In the genomic region with DNA sequence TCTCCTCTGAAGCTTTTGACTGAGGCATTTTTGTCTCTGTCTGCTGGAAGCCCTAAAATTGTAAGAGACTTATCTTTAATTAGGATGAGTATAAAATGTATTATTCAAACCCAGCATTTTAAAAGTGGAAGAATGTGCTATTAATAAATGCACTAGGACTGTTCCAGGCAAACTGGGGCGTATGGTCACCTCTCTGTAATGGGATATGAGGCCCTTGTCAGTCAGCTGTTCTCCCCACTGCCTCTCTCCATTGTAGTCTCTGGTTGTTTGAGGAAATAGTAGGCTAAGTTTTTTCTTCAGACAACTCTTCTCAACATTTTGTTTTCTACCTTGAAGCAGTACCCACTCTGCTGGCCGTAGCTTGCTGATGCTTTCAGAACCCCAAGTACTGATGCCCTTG, we compare ENCODE assay signal across 26 cellular contexts.
"Had no signal": no experiment of that assay in that cellular context is flagged by ENCODE, and none has a peak within 500 bp of the region (broad histone marks: within the 10 kb centered on the region; RNA-seq: fewer than 3 reads in every experiment).

No MANE protein-coding gene starts in this region.

- H3K27me3 ChIP-seq: colonic mucosa, gastroesophageal sphincter, heart left ventricle, left lung, neutrophil, pancreas, right lobe of liver, tibial nerve, upper lobe of left lung had no signal

- H3K4me1 ChIP-seq: colonic mucosa, left lung, pancreas, right lobe of liver, upper lobe of left lung had no signal

- H3K4me3 Mint-ChIP-seq: dendritic cell treated with granulocyte-macrophage colony-stimulating factor and Interleukin-4, amounts not matched to agents 40 ng/mL and 50 ng/mL, for 4 days; endodermal cell; natural killer cell; neural crest cell; stimulated activated memory B cell treated with anti-CD40 and anti-IgM and Interleukin-4, amounts not matched to agents 10 μg/mL and 1 μg/mL and 100 μg/mL, for 72 hours had no signal

- H3K9me3 Mint-ChIP-seq: dendritic cell treated with granulocyte-macrophage colony-stimulating factor and Interleukin-4, amounts not matched to agents 40 ng/mL and 50 ng/mL, for 4 days; endodermal cell; natural killer cell; neural crest cell; stimulated activated memory B cell treated with anti-CD40 and anti-IgM and Interleukin-4, amounts not matched to agents 10 μg/mL and 1 μg/mL and 100 μg/mL, for 72 hours had no signal

- ATAC-seq: esophagus mucosa; gastroesophageal sphincter; left cardiac atrium; left lung; natural killer cell; pancreas; right lobe of liver; stimulated activated memory B cell treated with anti-CD40 and anti-IgM and Interleukin-4, amounts not matched to agents 10 μg/mL and 1 μg/mL and 100 μg/mL, for 72 hours; stimulated activated naive CD8-positive, alpha-beta T cell treated with anti-CD3 and anti-CD28 coated beads, Interleukin-15, Interleukin-2, amounts not matched to agents 100 U/mL and 50 U/mL, for 24 hours had no signal

- H3K4me3 ChIP-seq: colonic mucosa, gastroesophageal sphincter, heart left ventricle, left lung, pancreas, right lobe of liver, thoracic aorta, tibial nerve, upper lobe of left lung had no signal

- H3K4me1 Mint-ChIP-seq: endodermal cell; neural crest cell; stimulated activated memory B cell treated with anti-CD40 and anti-IgM and Interleukin-4, amounts not matched to agents 10 μg/mL and 1 μg/mL and 100 μg/mL, for 72 hours had no signal

- H3K27me3 Mint-ChIP-seq: dendritic cell treated with granulocyte-macrophage colony-stimulating factor and Interleukin-4, amounts not matched to agents 40 ng/mL and 50 ng/mL, for 4 days; stimulated activated memory B cell treated with anti-CD40 and anti-IgM and Interleukin-4, amounts not matched to agents 10 μg/mL and 1 μg/mL and 100 μg/mL, for 72 hours had no signal

- DNase-seq: colonic mucosa; effector CD8-positive, alpha-beta T cell; endodermal cell; foreskin fibroblast; heart left ventricle; hippocampal formation; left cardiac atrium; left lung; mesendoderm; midbrain; natural killer cell; pancreas; right lobe of liver; stimulated activated CD4-positive, alpha-beta T cell treated with anti-CD3 and anti-CD28 coated beads, Interleukin-2, amount 100 ng/mL, for 24 hours; stimulated activated CD4-positive, alpha-beta T cell treated with anti-CD3 and anti-CD28 coated beads, Interleukin-4, amount 100 ng/mL, for 24 hours; stimulated activated naive CD8-positive, alpha-beta T cell treated with anti-CD3 and anti-CD28 coated beads, Interleukin-15, Interleukin-2, amounts not matched to agents 100 U/mL and 50 U/mL, for 24 hours; upper lobe of left lung had no signal

- H3K27ac ChIP-seq: colonic mucosa, epithelial cell of prostate, gastroesophageal sphincter, heart left ventricle, left lung, neutrophil, pancreas, right lobe of liver, thoracic aorta, tibial nerve, upper lobe of left lung had no signal

- H3K27ac Mint-ChIP-seq: dendritic cell treated with granulocyte-macrophage colony-stimulating factor and Interleukin-4, amounts not matched to agents 40 ng/mL and 50 ng/mL, for 4 days; endodermal cell; natural killer cell; stimulated activated memory B cell treated with anti-CD40 and anti-IgM and Interleukin-4, amounts not matched to agents 10 μg/mL and 1 μg/mL and 100 μg/mL, for 72 hours had no signal

- H3K9me3 ChIP-seq: colonic mucosa, gastroesophageal sphincter, heart left ventricle, left lung, neutrophil, pancreas, right lobe of liver, thoracic aorta, tibial nerve, upper lobe of left lung had no signal
